In the genomic region with DNA sequence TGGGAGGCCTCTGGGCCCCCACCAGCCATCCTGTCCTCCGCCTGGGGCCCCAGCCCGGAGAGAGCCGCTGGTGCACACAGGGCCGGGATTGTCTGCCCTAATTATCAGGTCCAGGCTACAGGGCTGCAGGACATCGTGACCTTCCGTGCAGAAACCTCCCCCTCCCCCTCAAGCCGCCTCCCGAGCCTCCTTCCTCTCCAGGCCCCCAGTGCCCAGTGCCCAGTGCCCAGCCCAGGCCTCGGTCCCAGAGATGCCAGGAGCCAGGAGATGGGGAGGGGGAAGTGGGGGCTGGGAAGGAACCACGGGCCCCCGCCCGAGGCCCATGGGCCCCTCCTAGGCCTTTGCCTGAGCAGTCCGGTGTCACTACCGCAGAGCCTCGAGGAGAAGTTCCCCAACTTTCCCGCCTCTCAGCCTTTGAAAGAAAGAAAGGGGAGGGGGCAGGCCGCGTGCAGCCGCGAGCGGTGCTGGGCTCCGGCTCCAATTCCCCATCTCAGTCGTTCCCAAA, we compare ENCODE assay signal across 8 cellular contexts. TPM values are rescaled to one million over a fixed set of nuclear protein-coding genes. Genes with fewer than 3 reads are reported as not detected.
DNase-seq lines count a peak whose midpoint lies in the region; ATAC-seq and TF ChIP-seq lines count a peak whose summit lies in the region.

No MANE protein-coding gene starts in this region.

- no peaks in the 10 kb centered on the region for H3K27me3 Mint-ChIP-seq in activated T-helper 2 cell treated with anti-CD3 and anti-CD28 coated beads, Interferon-gamma antibody, Interleukin-2, Interleukin-4, amounts not matched to agents 10 μg/mL and 5 μg/mL and 100 μg/mL, durations not matched to agents 14 hours and 24 hours and 36 hours (ENCODE audit: low read depth)

- peak overlapping the region; percentile 94 for H3K4me3 Mint-ChIP-seq in activated T-helper 2 cell treated with anti-CD3 and anti-CD28 coated beads, Interferon-gamma antibody, Interleukin-2, Interleukin-4, amounts not matched to agents 10 μg/mL and 5 μg/mL and 100 μg/mL, durations not matched to agents 14 hours and 24 hours and 36 hours (ENCODE audit: low read depth)

- H3K9ac ChIP-seq in HUES48 (ENCODE audit: low read depth, low read length) (peak overlapping the region; percentile 98), neural cell (ENCODE audit: low read length) (peak overlapping the region; percentile 99)

- TF ChIP-seq CTCF in foreskin fibroblast (IDR thresholded peaks at IDR 0.05; ENCODE audit: low read depth, low read length): no peak
- TF ChIP-seq CTCF in neural cell (IDR thresholded peaks at IDR 0.05; ENCODE audit: poor library complexity, severe bottlenecking): no peak

- no peak for TF ChIP-seq RAD21 in neural cell (conservative IDR thresholded peaks at IDR 0.05)

- H3K79me2 ChIP-seq in neural cell (replicated peaks; ENCODE audit: insufficient read depth, low read length): peaks cover 20% of the 10 kb centered on the region

- H3K27me3 ChIP-seq in HUES48 (ENCODE audit: control insufficient read depth, insufficient read depth, low read length): no peaks in the 10 kb centered on the region
- no peaks in the 10 kb centered on the region for H3K27me3 ChIP-seq in neural cell (ENCODE audit: insufficient read depth, low read depth, low read length)

- no peaks in the 10 kb centered on the region for H3K9me3 Mint-ChIP-seq in activated T-helper 2 cell treated with anti-CD3 and anti-CD28 coated beads, Interferon-gamma antibody, Interleukin-2, Interleukin-4, amounts not matched to agents 10 μg/mL and 5 μg/mL and 100 μg/mL, durations not matched to agents 14 hours and 24 hours and 36 hours

- no peaks in the 10 kb centered on the region for H3K9me2 ChIP-seq in neural cell (ENCODE audit: insufficient read depth, low read length)

- intact Hi-C loops in activated T-helper 2 cell treated with anti-CD3 and anti-CD28 coated beads, Interferon-gamma antibody, Interleukin-2, Interleukin-4, amounts not matched to agents 10 μg/mL and 5 μg/mL and 100 μg/mL, durations not matched to agents 14 hours and 24 hours and 36 hours (cut with micrococcal nuclease): loop anchor here (1.0 to 5.0 kb wide), 7 partner anchors 23 to 419 kb away; a partner anchor contains a TSS

- DNase-seq in ELF-1 (ENCODE audit: low read depth, low spot score) (peak; percentile 95), NCI-H82 treated with DMSO at 0.1 percent for 48 hours (lab: John Stamatoyannopoulos, UW; ENCODE audit: unreplicated experiment) (peak; percentile 89), foreskin fibroblast (peak; percentile 87 to 90)
- no peak for DNase-seq in activated T-helper 2 cell treated with anti-CD3 and anti-CD28 coated beads, Interferon-gamma antibody, Interleukin-2, Interleukin-4, amounts not matched to agents 10 μg/mL and 5 μg/mL and 100 μg/mL, durations not matched to agents 14 hours and 24 hours and 36 hours (ENCODE audit: low spot score)

- H4K20me1 ChIP-seq in neural cell (ENCODE audit: insufficient read depth): peaks cover 9% of the 10 kb centered on the region

- H3K4me3 ChIP-seq in HUES48 (ENCODE audit: low read depth, low read length): peak overlapping the region; percentile 82
- peak overlapping the region; percentile 92 to 96 for H3K4me3 ChIP-seq in foreskin fibroblast (ENCODE audit: low read depth in 1 of 2, low read length in 2 of 2)
- peak overlapping the region; percentile 100 for H3K4me3 ChIP-seq in neural cell (ENCODE audit: low read length)

- peak; percentile 40 for ATAC-seq in GM21529 (IDR thresholded peaks at IDR 0.05; ENCODE audit: unreplicated experiment)
- no peak for ATAC-seq in GM18858 (IDR thresholded peaks at IDR 0.05; ENCODE audit: unreplicated experiment)

- peaks cover 74% of the 10 kb centered on the region for H3K36me3 ChIP-seq in HUES48 (ENCODE audit: control insufficient read depth, insufficient read depth, low read length)
- peaks cover 11% of the 10 kb centered on the region for H3K36me3 ChIP-seq in neural cell (ENCODE audit: insufficient read depth, low read length)

- peaks cover 4% of the 10 kb centered on the region for H3F3A ChIP-seq in neural cell (ENCODE audit: insufficient read depth, low read length, poor library complexity, severe bottlenecking)

- no peak for TF ChIP-seq EP300 in neural cell (conservative IDR thresholded peaks at IDR 0.05; ENCODE audit: poor library complexity, severe bottlenecking)

- H3K27ac ChIP-seq in HUES48 (ENCODE audit: low read depth, low read length) (peak overlapping the region; percentile 98), neural cell (ENCODE audit: low read length) (peak overlapping the region; percentile 98)

- H3K27ac Mint-ChIP-seq in activated T-helper 2 cell treated with anti-CD3 and anti-CD28 coated beads, Interferon-gamma antibody, Interleukin-2, Interleukin-4, amounts not matched to agents 10 μg/mL and 5 μg/mL and 100 μg/mL, durations not matched to agents 14 hours and 24 hours and 36 hours: peak overlapping the region; percentile 99

- peaks cover 13% of the 10 kb centered on the region for H3K4me1 ChIP-seq in HUES48 (ENCODE audit: control insufficient read depth, insufficient read depth, low read length)

- peak overlapping the region; percentile 49 for H3K4me2 ChIP-seq in neural cell (ENCODE audit: low read length)

- peaks cover 25% of the 10 kb centered on the region for H3K4me1 Mint-ChIP-seq in activated T-helper 2 cell treated with anti-CD3 and anti-CD28 coated beads, Interferon-gamma antibody, Interleukin-2, Interleukin-4, amounts not matched to agents 10 μg/mL and 5 μg/mL and 100 μg/mL, durations not matched to agents 14 hours and 24 hours and 36 hours (ENCODE audit: low read depth)

- no peaks in the 10 kb centered on the region for H3K9me3 ChIP-seq in HUES48 (ENCODE audit: control insufficient read depth, insufficient read depth, low read length)
- H3K9me3 ChIP-seq in neural cell (ENCODE audit: low read length): no peaks in the 10 kb centered on the region

- H2AFZ ChIP-seq in neural cell (ENCODE audit: low read depth, low read length): peak overlapping the region; percentile 65

- H3K36me3 Mint-ChIP-seq in activated T-helper 2 cell treated with anti-CD3 and anti-CD28 coated beads, Interferon-gamma antibody, Interleukin-2, Interleukin-4, amounts not matched to agents 10 μg/mL and 5 μg/mL and 100 μg/mL, durations not matched to agents 14 hours and 24 hours and 36 hours (ENCODE audit: low read depth): peaks cover 88% of the 10 kb centered on the region

TF ChIP-seq in neural cell, 6 proteins besides CTCF, POLR2A, EP300 and RAD21:
- TF ChIP-seq SMC3 (conservative IDR thresholded peaks at IDR 0.05; ENCODE audit: poor library complexity) (no peak), EZH2 (IDR thresholded peaks at IDR 0.05; ENCODE audit: borderline replicate concordance, insufficient read depth, low read length, poor library complexity, severe bottlenecking) (no peak), POLR2AphosphoS5 (IDR thresholded peaks at IDR 0.05) (no peak), TAF1 (IDR thresholded peaks at IDR 0.05; ENCODE audit: low read depth) (no peak)
- TF ChIP-seq, protein P1, sequence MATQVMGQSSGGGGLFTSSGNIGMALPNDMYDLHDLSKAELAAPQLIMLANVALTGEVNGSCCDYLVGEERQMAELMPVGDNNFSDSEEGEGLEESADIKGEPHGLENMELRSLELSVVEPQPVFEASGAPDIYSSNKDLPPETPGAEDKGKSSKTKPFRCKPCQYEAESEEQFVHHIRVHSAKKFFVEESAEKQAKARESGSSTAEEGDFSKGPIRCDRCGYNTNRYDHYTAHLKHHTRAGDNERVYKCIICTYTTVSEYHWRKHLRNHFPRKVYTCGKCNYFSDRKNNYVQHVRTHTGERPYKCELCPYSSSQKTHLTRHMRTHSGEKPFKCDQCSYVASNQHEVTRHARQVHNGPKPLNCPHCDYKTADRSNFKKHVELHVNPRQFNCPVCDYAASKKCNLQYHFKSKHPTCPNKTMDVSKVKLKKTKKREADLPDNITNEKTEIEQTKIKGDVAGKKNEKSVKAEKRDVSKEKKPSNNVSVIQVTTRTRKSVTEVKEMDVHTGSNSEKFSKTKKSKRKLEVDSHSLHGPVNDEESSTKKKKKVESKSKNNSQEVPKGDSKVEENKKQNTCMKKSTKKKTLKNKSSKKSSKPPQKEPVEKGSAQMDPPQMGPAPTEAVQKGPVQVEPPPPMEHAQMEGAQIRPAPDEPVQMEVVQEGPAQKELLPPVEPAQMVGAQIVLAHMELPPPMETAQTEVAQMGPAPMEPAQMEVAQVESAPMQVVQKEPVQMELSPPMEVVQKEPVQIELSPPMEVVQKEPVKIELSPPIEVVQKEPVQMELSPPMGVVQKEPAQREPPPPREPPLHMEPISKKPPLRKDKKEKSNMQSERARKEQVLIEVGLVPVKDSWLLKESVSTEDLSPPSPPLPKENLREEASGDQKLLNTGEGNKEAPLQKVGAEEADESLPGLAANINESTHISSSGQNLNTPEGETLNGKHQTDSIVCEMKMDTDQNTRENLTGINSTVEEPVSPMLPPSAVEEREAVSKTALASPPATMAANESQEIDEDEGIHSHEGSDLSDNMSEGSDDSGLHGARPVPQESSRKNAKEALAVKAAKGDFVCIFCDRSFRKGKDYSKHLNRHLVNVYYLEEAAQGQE (IDR thresholded peaks at IDR 0.05; ENCODE audit: borderline replicate concordance): no peak

RNA-seq across cellular contexts. Expression of a gene that starts 0.6 kb away (rescaled TPM):
- 4,713 and 4,805 TPM in 2 replicates for total RNA-seq in activated T-helper 2 cell treated with anti-CD3 and anti-CD28 coated beads, Interferon-gamma antibody, Interleukin-2, Interleukin-4, amounts not matched to agents 10 μg/mL and 5 μg/mL and 100 μg/mL, durations not matched to agents 14 hours and 24 hours and 36 hours
- polyA plus RNA-seq in neural cell: 1,673 and 1,838 TPM in 2 replicates
- polyA minus RNA-seq in neural cell: 1,612 and 1,879 TPM in 2 replicates

RNA-seq across cellular contexts. Expression of a gene that starts 22.1 kb away (rescaled TPM):
- 15.5 and 16.6 TPM in 2 replicates for total RNA-seq in activated T-helper 2 cell treated with anti-CD3 and anti-CD28 coated beads, Interferon-gamma antibody, Interleukin-2, Interleukin-4, amounts not matched to agents 10 μg/mL and 5 μg/mL and 100 μg/mL, durations not matched to agents 14 hours and 24 hours and 36 hours
- polyA plus RNA-seq in neural cell: 12.0 and 16.9 TPM in 2 replicates
- 10.0 and 13.6 TPM in 2 replicates for polyA minus RNA-seq in neural cell

RNA-seq across cellular contexts. Expression of a gene that starts 34.4 kb away (rescaled TPM):
- total RNA-seq in activated T-helper 2 cell treated with anti-CD3 and anti-CD28 coated beads, Interferon-gamma antibody, Interleukin-2, Interleukin-4, amounts not matched to agents 10 μg/mL and 5 μg/mL and 100 μg/mL, durations not matched to agents 14 hours and 24 hours and 36 hours: 146 and 157 TPM in 2 replicates
- polyA plus RNA-seq in neural cell: 30.7 and 38.8 TPM in 2 replicates
- polyA minus RNA-seq in neural cell: 23.9 and 29.6 TPM in 2 replicates

RNA-seq across cellular contexts. Expression of a gene that starts 39.8 kb away (rescaled TPM):
- 114 and 120 TPM in 2 replicates for total RNA-seq in activated T-helper 2 cell treated with anti-CD3 and anti-CD28 coated beads, Interferon-gamma antibody, Interleukin-2, Interleukin-4, amounts not matched to agents 10 μg/mL and 5 μg/mL and 100 μg/mL, durations not matched to agents 14 hours and 24 hours and 36 hours
- polyA plus RNA-seq in neural cell: 4.5 and 5.6 TPM in 2 replicates
- 12.2 and 14.7 TPM in 2 replicates for polyA minus RNA-seq in neural cell

RNA-seq across cellular contexts. Expression of a gene that starts 40.6 kb away (rescaled TPM):
- 262 and 283 TPM in 2 replicates for total RNA-seq in activated T-helper 2 cell treated with anti-CD3 and anti-CD28 coated beads, Interferon-gamma antibody, Interleukin-2, Interleukin-4, amounts not matched to agents 10 μg/mL and 5 μg/mL and 100 μg/mL, durations not matched to agents 14 hours and 24 hours and 36 hours
- polyA plus RNA-seq in neural cell: 111 and 117 TPM in 2 replicates
- polyA minus RNA-seq in neural cell: 34.1 and 46.3 TPM in 2 replicates
